In genomic region chr2:240064898-240065297, GRCh38 we compare ENCODE assay signal across 39 cellular contexts. TPM values are rescaled to one million over a fixed set of nuclear protein-coding genes. Genes with fewer than 3 reads are reported as not detected.
"Had no signal": no experiment of that assay in that cellular context is flagged by ENCODE, and none has a peak within 500 bp of the region (broad histone marks: within the 10 kb centered on the region; RNA-seq: fewer than 3 reads in every experiment).

No MANE protein-coding gene starts in this region.

- H3K36me3 ChIP-seq: MG63 had no signal

- H3K4me2 ChIP-seq: KMS-11 had no signal

- H3K4me3 ChIP-seq: MG63 had no signal

- H3K9ac ChIP-seq: KMS-11 had no signal

- H3K9me3 ChIP-seq: MG63 had no signal

- H3K27ac ChIP-seq: KMS-11 had no signal

- DNase-seq: Karpas-422, Kasumi-1, MG63, MM.1S, MV-4-11, NCI-H1048, NCI-H1092, NCI-H1092 treated with DMSO at 0.1 percent for 48 hours, NCI-H1105, NCI-H1105 treated with DMSO at 0.1 percent for 48 hours, NCI-H1417, NCI-H1417 treated with DMSO at 0.1 percent for 48 hours, NCI-H1436, NCI-H1436 treated with DMSO at 0.1 percent for 48 hours, NCI-H146, NCI-H1694, NCI-H1694 treated with DMSO at 0.1 percent for 48 hours, NCI-H187, NCI-H187 treated with DMSO at 0.1 percent for 48 hours, NCI-H1930, NCI-H2029, NCI-H2029 treated with DMSO at 0.1 percent for 48 hours, NCI-H2081, NCI-H2081 treated with DMSO at 0.1 percent for 48 hours, NCI-H2107, NCI-H2171, NCI-H2171 treated with DMSO at 0.1 percent for 48 hours, NCI-H2227 treated with DMSO at 0.1 percent for 48 hours, NCI-H226, NCI-H345, NCI-H446, NCI-H446 treated with DMSO at 0.1 percent for 48 hours, NCI-H510A, NCI-H510A treated with DMSO at 0.1 percent for 48 hours had no signal

RNA-seq across cellular contexts. Expression of gene OR6B3, which starts 11.6 kb away (rescaled TPM):
- total RNA-seq: LHCN-M2, M059J, MCF 10A, NCI-H460 had no signal

RNA-seq across cellular contexts. Expression of gene OR6B2, which starts 34.7 kb away (rescaled TPM):
- total RNA-seq: LHCN-M2, M059J, MCF 10A, NCI-H460 had no signal
